Comparison of ENCODE assay signal across 8 cellular contexts in the genomic region with DNA sequence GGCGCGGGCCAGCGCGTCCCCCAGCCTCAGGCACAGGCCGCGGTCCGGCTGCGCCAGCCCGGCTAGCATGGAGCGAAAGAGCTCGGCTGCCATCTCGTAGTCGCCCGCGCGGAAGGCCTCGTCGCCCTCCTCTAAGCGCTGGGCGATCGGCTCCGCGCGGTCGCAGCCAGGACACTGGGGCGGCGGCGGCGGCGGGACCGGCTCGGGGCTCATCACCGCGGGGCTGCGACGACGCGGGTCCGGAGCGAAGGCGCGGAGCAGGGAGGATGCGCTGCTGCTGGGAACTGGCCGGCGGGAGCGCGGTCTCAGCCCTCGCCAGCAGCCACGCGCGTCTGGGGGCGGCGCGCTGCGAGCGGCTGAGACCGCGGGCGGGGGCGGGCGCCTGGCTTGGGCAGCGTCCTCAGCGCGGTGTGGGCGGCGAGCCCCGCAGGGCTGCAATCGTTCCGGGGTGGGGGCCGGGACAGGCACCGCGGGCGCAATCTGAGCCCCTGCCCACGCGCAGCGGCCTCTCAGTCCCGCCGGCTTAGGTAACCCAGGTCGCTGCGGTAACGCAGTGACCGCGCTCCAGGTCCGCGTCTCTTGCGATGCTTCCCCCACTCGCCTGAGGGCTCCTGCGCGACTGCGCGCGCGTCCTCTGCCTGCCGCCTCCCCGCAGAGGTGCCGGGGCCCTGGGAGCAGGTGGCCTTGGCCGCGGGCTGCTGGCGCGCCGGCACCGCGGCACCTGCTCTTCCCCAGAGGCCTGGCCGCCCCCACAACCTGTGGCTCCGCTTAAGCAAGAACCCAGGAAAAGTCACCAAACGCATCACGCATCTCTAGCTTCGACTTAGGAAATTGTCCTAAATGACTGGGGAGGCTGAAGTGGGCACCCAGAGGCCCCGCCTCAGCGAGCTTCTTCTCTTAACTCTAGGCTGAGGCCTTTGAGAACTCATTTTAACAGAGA. TPM values are rescaled to one million over a fixed set of nuclear protein-coding genes. Genes with fewer than 3 reads are reported as not detected.
DNase-seq lines count a peak whose midpoint lies in the region; ATAC-seq and TF ChIP-seq lines count a peak whose summit lies in the region.

Gene LONRF2 (minus strand): TSS at position 621 of the 940 bp plus-strand sequence. CDS start 408 bp downstream, at position 213.

- H3K4me3 ChIP-seq in LNCaP clone FGC (ENCODE audit: low read depth, low read length) (peak within 1 kb of the TSS; percentile 52), psoas muscle (peak within 1 kb of the TSS; percentile 75)

- peaks cover 12% of the 10 kb centered on the region for H3K9me3 Mint-ChIP-seq in activated naive CD8-positive, alpha-beta T cell treated with anti-CD3 and anti-CD28 coated beads for 36 hours

- peak within 1 kb of the TSS; percentile 53 for H3K4me3 Mint-ChIP-seq in activated naive CD8-positive, alpha-beta T cell treated with anti-CD3 and anti-CD28 coated beads for 36 hours

- WGBS in psoas muscle, 3 donors, result 1 to 3% (median 2%) methylated on average over 57 to 110 of the region's 110 CpGs

- no peaks in the 10 kb centered on the region for H3K9me3 ChIP-seq in psoas muscle

- H3K27ac ChIP-seq in psoas muscle, result peak within 1 kb of the TSS; percentile 90

- peaks cover 9% of the 10 kb centered on the region for H3K4me1 ChIP-seq in psoas muscle

- peaks cover 63% of the 10 kb centered on the region for H3K27me3 Mint-ChIP-seq in activated naive CD8-positive, alpha-beta T cell treated with anti-CD3 and anti-CD28 coated beads for 36 hours

- in situ Hi-C loops in Caki2 (cut with HindIII; ENCODE audit: low pct_unique_long_range_greater_than_20kb, low sequenced_read_pairs), result no loop called here

- intact Hi-C loops in left ventricle myocardium superior (cut with micrococcal nuclease), result no loop called here
- intact Hi-C loops in psoas muscle (cut with DNase I), result loop anchor here in 1 of 2 donors (5.0 kb wide), 2 partner anchors 45 to 60 kb away; no protein-coding TSS in a partner anchor

- H3K27me3 ChIP-seq in psoas muscle (ENCODE audit: insufficient read depth in 3 of 3, low read length in 2 of 3), result peaks cover 0 to 4% (median 0%) of the 10 kb centered on the region in 3 donors

- ATAC-seq in left ventricle myocardium superior (peak; percentile 89), psoas muscle (peak; percentile 59 to 73 (median 66)), GM21737 (IDR thresholded peaks at IDR 0.05; ENCODE audit: unreplicated experiment) (no peak)

- no peak for TF ChIP-seq CTCF in LNCaP clone FGC (IDR thresholded peaks at IDR 0.05; ENCODE audit: control insufficient read depth, extremely low read depth, insufficient read depth)
- TF ChIP-seq CTCF in psoas muscle (IDR thresholded peaks at IDR 0.05), result no peak

- H3K36me3 Mint-ChIP-seq in activated naive CD8-positive, alpha-beta T cell treated with anti-CD3 and anti-CD28 coated beads for 36 hours, result peaks cover 4% of the 10 kb centered on the region

- H3K4me1 Mint-ChIP-seq in activated naive CD8-positive, alpha-beta T cell treated with anti-CD3 and anti-CD28 coated beads for 36 hours, result peaks cover 2% of the 10 kb centered on the region

- no peak within 1 kb of the TSS for H3K27ac Mint-ChIP-seq in activated naive CD8-positive, alpha-beta T cell treated with anti-CD3 and anti-CD28 coated beads for 36 hours

- no peaks in the 10 kb centered on the region for H3K36me3 ChIP-seq in psoas muscle (ENCODE audit: insufficient read depth in 1 of 2, low read depth in 1 of 2)

- DNase-seq in Caki2 (ENCODE audit: low read depth) (peak; percentile 72), LNCaP clone FGC (ENCODE audit: low read depth) (no peak), left ventricle myocardium superior (peak; percentile 74), psoas muscle (peak; percentile 57 to 60), SKM-1 treated with dmso at 0.1 percent for 144 hours (lab: John Stamatoyannopoulos, UW; ENCODE audit: unreplicated experiment) (no peak), NCI-H446 treated with DMSO at 0.1 percent for 48 hours (lab: John Stamatoyannopoulos, UW) (no peak)
- DNase-seq in activated naive CD8-positive, alpha-beta T cell treated with anti-CD3 and anti-CD28 coated beads for 36 hours, result peak; percentile 17

RNA-seq across cellular contexts. Expression of gene LONRF2, which starts in this region (rescaled TPM):
- 3.6 and 4.7 TPM in 2 replicates for total RNA-seq in Caki2 (2014; rRNA removed; shearing (Covaris generic); ENCODE audit: low replicate concordance)
- not detected for total RNA-seq in activated naive CD8-positive, alpha-beta T cell treated with anti-CD3 and anti-CD28 coated beads for 36 hours
- 17.5 TPM for total RNA-seq in left ventricle myocardium superior
- total RNA-seq in psoas muscle, result 10 to 100 TPM in 1 of 4 donors, 1 to 10 TPM in 3; 5.2 to 11.5 (median 7.3) TPM
- 1 to 10 TPM in 1 of 3 donors, under 1 TPM in 2; 0.22 to 5.7 (median 0.65) TPM for polyA plus RNA-seq in psoas muscle

Comparison
In these comparisons a context has a peak if more than half of its experiments do, and no peak if none do; other contexts are left out.
1. Peak in DNase-seq in activated naive CD8-positive, alpha-beta T cell treated with anti-CD3 and anti-CD28 coated beads for 36 hours; RNA of the gene not detected or under 1 TPM.
2. DNase-seq: peak in Caki2 (single experiment), left ventricle myocardium superior (single experiment) and psoas muscle (2 of 2); none in LNCaP clone FGC (single experiment), SKM-1 treated with dmso at 0.1 percent for 144 hours (single experiment) and NCI-H446 treated with DMSO at 0.1 percent for 48 hours (single experiment).